ENCODE assay signal across 7 cellular contexts in genomic region chr3:56784452-56785001, GRCh38. TPM values are rescaled to one million over a fixed set of nuclear protein-coding genes. Genes with fewer than 3 reads are reported as not detected.
DNase-seq lines count a peak whose midpoint lies in the region; ATAC-seq, FAIRE-seq and TF ChIP-seq lines count a peak whose summit lies in the region.

No MANE protein-coding gene starts in this region.

- ATAC-seq in activated CD8-positive, alpha-beta T cell treated with anti-CD3 and anti-CD28 coated beads, Interleukin-2, amount 10 ng/mL, durations not matched to agents 7 days and 5 days: peak; percentile 6
- peak; percentile 28 for ATAC-seq in HepG2
- no peak for ATAC-seq in stimulated activated naive B cell treated with anti-CD40 and anti-IgM and Interleukin-4, amounts not matched to agents 10 μg/mL and 1 μg/mL and 100 μg/mL, for 72 hours (replicated peaks)

- no peaks in the 10 kb centered on the region for H3K9me3 ChIP-seq in HepG2 (ENCODE audit: low read length)

- H2AFZ ChIP-seq in HepG2 (ENCODE audit: low read length): no peak overlapping the region

- H3K27ac ChIP-seq in HepG2 (ENCODE audit: extremely low read length, insufficient read depth, low read length): peak overlapping the region; percentile 65

- peaks cover 80% of the 10 kb centered on the region for H3K36me3 Mint-ChIP-seq in activated CD8-positive, alpha-beta T cell treated with anti-CD3 and anti-CD28 coated beads, Interleukin-2, amount 10 ng/mL, durations not matched to agents 7 days and 5 days (ENCODE audit: low read depth)
- peaks cover 4 to 5% of the 10 kb centered on the region in 2 donors for H3K36me3 Mint-ChIP-seq in stimulated activated naive B cell treated with anti-CD40 and anti-IgM and Interleukin-4, amounts not matched to agents 10 μg/mL and 1 μg/mL and 100 μg/mL, for 72 hours

- peaks cover 0 to 1% of the 10 kb centered on the region in 2 experiments; a peak in 1 of 5 replicates for H3K36me3 ChIP-seq in HepG2 (replicated peaks in 1 of 2; ENCODE audit: control insufficient read depth in 1 of 2, insufficient read depth in 2 of 2, low read length in 2 of 2)

- peak overlapping the region; percentile 56; the same call in 1 of the 2 replicates for H3K4me2 ChIP-seq in HepG2 (ENCODE audit: low read depth, low read length)

- H4K20me1 ChIP-seq in HepG2 (ENCODE audit: insufficient read depth, low read length): no peaks in the 10 kb centered on the region

- no peaks in the 10 kb centered on the region for H3K27me3 Mint-ChIP-seq in activated CD8-positive, alpha-beta T cell treated with anti-CD3 and anti-CD28 coated beads, Interleukin-2, amount 10 ng/mL, durations not matched to agents 7 days and 5 days (ENCODE audit: low read depth)
- H3K27me3 Mint-ChIP-seq in stimulated activated naive B cell treated with anti-CD40 and anti-IgM and Interleukin-4, amounts not matched to agents 10 μg/mL and 1 μg/mL and 100 μg/mL, for 72 hours: no peaks in the 10 kb centered on the region

- no peak for DNase-seq in HFF-Myc (ENCODE audit: extremely low read depth, low read depth)
- no peak for DNase-seq in activated CD8-positive, alpha-beta T cell treated with anti-CD3 and anti-CD28 coated beads, Interleukin-2, amount 10 ng/mL, durations not matched to agents 7 days and 5 days
- DNase-seq in HepG2 (ENCODE audit: low spot score): no peak
- DNase-seq in stimulated activated naive B cell treated with anti-CD40 and anti-IgM and Interleukin-4, amounts not matched to agents 10 μg/mL and 1 μg/mL and 100 μg/mL, for 72 hours: no peak
- DNase-seq in NCI-H226: no peak
- no peak for DNase-seq in stimulated activated CD4-positive, alpha-beta T cell treated with anti-CD3 and anti-CD28 coated beads, Interleukin-2, amount 100 ng/mL, for 48 hours
- DNase-seq in NCI-H1694 treated with DMSO at 0.1 percent for 48 hours (lab: John Stamatoyannopoulos, UW): no peak

- POLR2A ChIA-PET in activated CD8-positive, alpha-beta T cell treated with anti-CD3 and anti-CD28 coated beads, Interleukin-2, amount 10 ng/mL, durations not matched to agents 7 days and 5 days (lab: Charles Lee): interaction anchor here (0.7 to 10.3 kb wide), 12 partner anchors 9 to 132 kb away, joined by 3 to 309 read pairs (median 7); partner anchors contain the start of genes ARHGEF3 and TASOR
- POLR2A ChIA-PET in HepG2 (lab: Yijun Ruan, JAX): interaction anchor here (0.7 to 3.0 kb wide), 10 partner anchors 8 to 205 kb away, joined by 3 to 27 read pairs (median 4); partner anchors contain the start of genes ARHGEF3 and TASOR

- H3K9me3 Mint-ChIP-seq in activated CD8-positive, alpha-beta T cell treated with anti-CD3 and anti-CD28 coated beads, Interleukin-2, amount 10 ng/mL, durations not matched to agents 7 days and 5 days (ENCODE audit: insufficient read depth): no peaks in the 10 kb centered on the region
- H3K9me3 Mint-ChIP-seq in stimulated activated naive B cell treated with anti-CD40 and anti-IgM and Interleukin-4, amounts not matched to agents 10 μg/mL and 1 μg/mL and 100 μg/mL, for 72 hours: no peaks in the 10 kb centered on the region

- H3K27me3 ChIP-seq in HepG2 (ENCODE audit: control insufficient read depth in 1 of 2, insufficient read depth in 2 of 2, low read length in 2 of 2): no peaks in the 10 kb centered on the region

- BruUV-seq in HepG2 (replicated peaks; lab: Mats Ljungman, UMichigan): TSS peak; percentile 44

- TF ChIP-seq POLR2A in HepG2 (IDR thresholded peaks at IDR 0.05; ENCODE audit: insufficient read depth in 1 of 2, low read depth in 2 of 2, low read length in 2 of 2): no peak

- CTCF ChIA-PET in activated CD8-positive, alpha-beta T cell treated with anti-CD3 and anti-CD28 coated beads, Interleukin-2, amount 10 ng/mL, durations not matched to agents 7 days and 5 days (lab: Charles Lee): interaction anchor here (0.9 to 9.4 kb wide), 9 partner anchors 9 to 204 kb away, joined by 3 to 290 read pairs (median 6); partner anchors contain the start of gene ARHGEF3
- CTCF ChIA-PET in HepG2 (lab: Yijun Ruan, JAX; ENCODE audit: low intra/inter-chr PET ratio, low total read pairs): no interaction called here

- H3K4me3 ChIP-seq in HFF-Myc (replicated peaks; ENCODE audit: low read depth, low read length): no peak overlapping the region
- no peak overlapping the region for H3K4me3 ChIP-seq in HepG2 (replicated peaks in 1 of 3; ENCODE audit: insufficient read depth in 1 of 3, low read depth in 2 of 3, low read length in 3 of 3)

- TF ChIP-seq CTCF in HFF-Myc (IDR thresholded peaks at IDR 0.05; ENCODE audit: low read depth, low read length, missing control alignments) (peak; percentile 1), HepG2 (CRISPR knock-in tag; IDR thresholded peaks at IDR 0.05) (no peak)

- in situ Hi-C loops in HepG2 (cut with HindIII; ENCODE audit: extremely low pct_ligation_motif_present, low pct_unique_long_range_greater_than_20kb): no loop called here

- peaks cover 52% of the 10 kb centered on the region for H3K79me2 ChIP-seq in HepG2 (ENCODE audit: insufficient read depth, low read length)

- peak in 1 of 2 experiments; percentile 55; a peak in 1 of 4 replicates for TF ChIP-seq EP300 in HepG2 (IDR thresholded peaks at IDR 0.05; ENCODE audit: low read depth in 2 of 2, low read length in 2 of 2)
- no peak for TF ChIP-seq EP300 in HepG2 (CRISPR knock-in tag; IDR thresholded peaks at IDR 0.05; ENCODE audit: borderline replicate concordance)

- 73% methylated on average over 4 of the region's 5 CpGs for WGBS in HepG2 (ENCODE audit: low lambda C conversion rate)

- FAIRE-seq in HepG2 (lab: Jason Lieb, UNC): no peak

- H3K4me1 Mint-ChIP-seq in activated CD8-positive, alpha-beta T cell treated with anti-CD3 and anti-CD28 coated beads, Interleukin-2, amount 10 ng/mL, durations not matched to agents 7 days and 5 days (ENCODE audit: low read depth): peaks cover 100% of the 10 kb centered on the region
- H3K4me1 Mint-ChIP-seq in stimulated activated naive B cell treated with anti-CD40 and anti-IgM and Interleukin-4, amounts not matched to agents 10 μg/mL and 1 μg/mL and 100 μg/mL, for 72 hours: peaks cover 33 to 60% of the 10 kb centered on the region in 2 donors

- H3K4me3 Mint-ChIP-seq in activated CD8-positive, alpha-beta T cell treated with anti-CD3 and anti-CD28 coated beads, Interleukin-2, amount 10 ng/mL, durations not matched to agents 7 days and 5 days: peak overlapping the region; percentile 74
- peak overlapping the region in 1 of 2 donors; percentile 9 for H3K4me3 Mint-ChIP-seq in stimulated activated naive B cell treated with anti-CD40 and anti-IgM and Interleukin-4, amounts not matched to agents 10 μg/mL and 1 μg/mL and 100 μg/mL, for 72 hours

- H3K27ac Mint-ChIP-seq in activated CD8-positive, alpha-beta T cell treated with anti-CD3 and anti-CD28 coated beads, Interleukin-2, amount 10 ng/mL, durations not matched to agents 7 days and 5 days: peak overlapping the region; percentile 91
- H3K27ac Mint-ChIP-seq in stimulated activated naive B cell treated with anti-CD40 and anti-IgM and Interleukin-4, amounts not matched to agents 10 μg/mL and 1 μg/mL and 100 μg/mL, for 72 hours: peak overlapping the region; percentile 20

- peaks cover 68% of the 10 kb centered on the region for H3K4me1 ChIP-seq in HepG2 (ENCODE audit: insufficient read depth, low read length)

- TF ChIP-seq RAD21 in HepG2 (CRISPR knock-in tag; IDR thresholded peaks at IDR 0.05): no peak

- intact Hi-C loops in HepG2 (cut with micrococcal nuclease; ENCODE audit: unreplicated experiment): no loop called here

- H3K9ac ChIP-seq in HepG2 (ENCODE audit: insufficient read depth, low read depth, low read length): 0 out of 2 replicates have a peak overlapping the region, but pooled peaks have one; percentile 6

TF ChIP-seq in HepG2, 621 proteins besides CTCF, POLR2A, EP300 and RAD21 (continues in another document):
- TF ChIP-seq NR2C2 (CRISPR knock-in tag; IDR thresholded peaks at IDR 0.05; ENCODE audit: borderline replicate concordance): 0 out of 2 replicates have a peak, but pooled peaks have one; percentile 13
- TF ChIP-seq ZBTB8A (CRISPR knock-in tag; IDR thresholded peaks at IDR 0.05; ENCODE audit: borderline replicate concordance, low read depth): no peak
- TF ChIP-seq ZMYM4 (CRISPR knock-in tag; IDR thresholded peaks at IDR 0.05): 0 out of 2 replicates have a peak, but pooled peaks have one; percentile 15
- no peak for TF ChIP-seq ZNF251 (CRISPR knock-in tag; IDR thresholded peaks at IDR 0.05)
- TF ChIP-seq RELA (CRISPR knock-in tag; IDR thresholded peaks at IDR 0.05): no peak
- TF ChIP-seq ZNF383 (CRISPR knock-in tag; IDR thresholded peaks at IDR 0.05; ENCODE audit: borderline replicate concordance): no peak

RNA-seq across cellular contexts. Expression of gene ARHGEF3, which starts 17.2 kb away (rescaled TPM):
- 100 to 1,000 TPM in 1 of 2 experiments, 10 to 100 TPM in 1; 94.6 to 101 TPM for total RNA-seq in activated CD8-positive, alpha-beta T cell treated with anti-CD3 and anti-CD28 coated beads, Interleukin-2, amount 10 ng/mL, durations not matched to agents 7 days and 5 days
- total RNA-seq in HepG2 (2016; rRNA removed; fragmentation: Illumina TruSeq; extraction: Trizol): 23.1 and 32.8 TPM in 2 replicates
- 4.0 TPM in 2 replicates for total RNA-seq in HepG2 (2016; cell fraction: cytosol; rRNA removed; fragmentation: Illumina TruSeq; extraction: Trizol; ENCODE audit: low read depth)
- total RNA-seq in HepG2 (2016; cell fraction: insoluble cytoplasmic fraction; rRNA removed; fragmentation: Illumina TruSeq; extraction: Trizol): 21.8 and 28.1 TPM in 2 replicates
- 17.0 and 18.1 TPM in 2 replicates for total RNA-seq in HepG2 (2016; cell fraction: membrane; rRNA removed; fragmentation: Illumina TruSeq; extraction: Trizol)
- 24.9 and 26.4 TPM in 2 replicates for total RNA-seq in HepG2 (2016; cell fraction: nucleus; rRNA removed; fragmentation: Illumina TruSeq; extraction: Trizol)
- 10.3 and 14.8 TPM in 2 replicates for polyA plus RNA-seq in HepG2 (2011; rRNA removed)
- 9.2 and 9.4 TPM in 2 replicates for polyA plus RNA-seq in HepG2 (2011; cell fraction: cytosol; rRNA removed)
- polyA plus RNA-seq in HepG2 (2011; cell fraction: nucleus; rRNA removed): 10.3 and 12.6 TPM in 2 replicates
- 9.0 and 10.3 TPM in 2 replicates for polyA plus RNA-seq in HepG2 (2012)
- polyA plus RNA-seq in HepG2 (2016; cell fraction: cytosol; fragmentation: Illumina TruSeq; extraction: Trizol; ENCODE audit: low read depth): 2.0 and 2.2 TPM in 2 replicates
- 29.1 and 30.2 TPM in 2 replicates for polyA plus RNA-seq in HepG2 (2016; cell fraction: insoluble cytoplasmic fraction; fragmentation: Illumina TruSeq; extraction: Trizol; ENCODE audit: low read depth)
- polyA plus RNA-seq in HepG2 (2016; cell fraction: membrane; fragmentation: Illumina TruSeq; extraction: Trizol; ENCODE audit: low read depth): 7.6 and 8.1 TPM in 2 replicates
- polyA plus RNA-seq in HepG2 (2016; cell fraction: nucleus; fragmentation: Illumina TruSeq; extraction: Trizol; ENCODE audit: insufficient read depth, low read depth): 19.5 and 19.8 TPM in 2 replicates
- polyA minus RNA-seq in HepG2 (2011; rRNA and poly(A)+ RNA removed; ENCODE audit: low replicate concordance): 11.4 and 21.5 TPM in 2 replicates
- 14.4 and 17.7 TPM in 2 replicates for polyA minus RNA-seq in HepG2 (2011; cell fraction: cytosol; rRNA and poly(A)+ RNA removed)
- 21.6 and 31.8 TPM in 2 replicates for polyA minus RNA-seq in HepG2 (2011; cell fraction: nucleus; rRNA and poly(A)+ RNA removed)

Comparison
In these comparisons a context has a peak if more than half of its experiments do, and no peak if none do; other contexts are left out.
1. ATAC-seq: peak in activated CD8-positive, alpha-beta T cell treated with anti-CD3 and anti-CD28 coated beads, Interleukin-2, amount 10 ng/mL, durations not matched to agents 7 days and 5 days (single experiment) and HepG2 (single experiment); none in stimulated activated naive B cell treated with anti-CD40 and anti-IgM and Interleukin-4, amounts not matched to agents 10 μg/mL and 1 μg/mL and 100 μg/mL, for 72 hours (0 of 2).